Comparison of ENCODE assay signal across 1 cellular context in genomic region chr2:8983571-8983970, GRCh38.
A peak's percentile ranks its signal among the peaks of the same experiment; 100 is the strongest.
TF ChIP-seq lines count a peak whose summit lies in the region.

No MANE protein-coding gene starts in this region.

TF ChIP-seq in SK-N-SH, 30 proteins besides CTCF, POLR2A, EP300 and RAD21 (continued from another document):
- TF ChIP-seq FOSL2 (IDR thresholded peaks at IDR 0.05; ENCODE audit: borderline replicate concordance, low read depth) = peak; percentile 57; the same call in 1 of the 2 replicates
- TF ChIP-seq, protein P1, sequence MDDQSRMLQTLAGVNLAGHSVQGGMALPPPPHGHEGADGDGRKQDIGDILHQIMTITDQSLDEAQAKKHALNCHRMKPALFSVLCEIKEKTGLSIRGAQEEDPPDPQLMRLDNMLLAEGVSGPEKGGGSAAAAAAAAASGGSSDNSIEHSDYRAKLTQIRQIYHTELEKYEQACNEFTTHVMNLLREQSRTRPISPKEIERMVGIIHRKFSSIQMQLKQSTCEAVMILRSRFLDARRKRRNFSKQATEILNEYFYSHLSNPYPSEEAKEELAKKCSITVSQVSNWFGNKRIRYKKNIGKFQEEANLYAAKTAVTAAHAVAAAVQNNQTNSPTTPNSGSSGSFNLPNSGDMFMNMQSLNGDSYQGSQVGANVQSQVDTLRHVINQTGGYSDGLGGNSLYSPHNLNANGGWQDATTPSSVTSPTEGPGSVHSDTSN (IDR thresholded peaks at IDR 0.05) = peak; percentile 69
- no peak for TF ChIP-seq MEF2A (IDR thresholded peaks at IDR 0.05; ENCODE audit: borderline replicate concordance, low read depth)
- no peak for TF ChIP-seq NRF1 (IDR thresholded peaks at IDR 0.05; ENCODE audit: low read depth, low read length)
